Comparison of ENCODE assay signal across 23 cellular contexts in genomic region chrY:11668221-11668620, GRCh38.
DNase-seq lines count a peak whose midpoint lies in the region; ATAC-seq, FAIRE-seq and TF ChIP-seq lines count a peak whose summit lies in the region.
"Had no signal": no experiment of that assay in that cellular context is flagged by ENCODE, and none has a peak within 500 bp of the region (broad histone marks: within the 10 kb centered on the region; RNA-seq: fewer than 3 reads in every experiment).

No MANE protein-coding gene starts in this region.

- intact Hi-C loops in endothelial cell of umbilical vein (cut with micrococcal nuclease), result no loop called here
- intact Hi-C loops in Right ventricle myocardium superior (cut with DNase I), result no loop called here
- intact Hi-C loops in mucosa of descending colon (cut with DNase I, micrococcal nuclease), result no loop called here

- no peak overlapping the region for H3K9ac ChIP-seq in NT2/D1 (ENCODE audit: insufficient read length, low read depth)
- no peak overlapping the region for H3K9ac ChIP-seq in endothelial cell of umbilical vein (replicated peaks; ENCODE audit: extremely low read depth, insufficient read depth, low read length)

- H3K27me3 ChIP-seq in NT2/D1 (ENCODE audit: insufficient read depth, insufficient read length), result no peaks in the 10 kb centered on the region
- H3K27me3 ChIP-seq in endothelial cell of umbilical vein (ENCODE audit: control insufficient read depth in 2 of 2, insufficient read depth in 2 of 2, low read length in 2 of 2), result no peaks in the 10 kb centered on the region
- H3K27me3 ChIP-seq: BE2C, SJSA1 had no signal

- H3K79me2 ChIP-seq in endothelial cell of umbilical vein (ENCODE audit: control insufficient read depth, insufficient read depth, low read length), result no peaks in the 10 kb centered on the region

- no TSS peak for BruUV-seq in endothelial cell of umbilical vein (replicated peaks; lab: Mats Ljungman, UMichigan)

- TF ChIP-seq CTCF in endothelial cell of umbilical vein (IDR thresholded peaks at IDR 0.05; ENCODE audit: extremely low read depth in 1 of 2, insufficient read depth in 1 of 2, low read depth in 1 of 2, low read length in 2 of 2) (no peak), mucosa of descending colon (IDR thresholded peaks at IDR 0.05) (no peak)

- dilution Hi-C loops in endothelial cell of umbilical vein (cut with MboI; ENCODE audit: extremely low pct_ligation_motif_present, low sequenced_read_pairs), result no loop called here

- no peak overlapping the region for H3K4me2 ChIP-seq in endothelial cell of umbilical vein (ENCODE audit: insufficient read depth, low read length)
- H3K4me2 ChIP-seq: PC-9 had no signal

- no peak overlapping the region for H3K4me3 ChIP-seq in NT2/D1 (ENCODE audit: insufficient read length, low read depth)
- H3K4me3 ChIP-seq in endothelial cell of umbilical vein (replicated peaks in 1 of 3; ENCODE audit: insufficient read depth in 1 of 3, low read depth in 1 of 3, low read length in 3 of 3), result no peak overlapping the region
- no peak overlapping the region for H3K4me3 ChIP-seq in mucosa of descending colon
- H3K4me3 ChIP-seq: PC-9, SJSA1 had no signal

- H3K9me3 ChIP-seq in NT2/D1 (ENCODE audit: insufficient read depth, low read length) (peaks cover 14% of the 10 kb centered on the region; the same call in 1 of the 2 replicates), endothelial cell of umbilical vein (replicated peaks; ENCODE audit: control insufficient read depth, insufficient read depth, low read length) (peaks cover 3% of the 10 kb centered on the region), mucosa of descending colon (peaks cover 50% of the 10 kb centered on the region)
- H3K9me3 ChIP-seq: BE2C, Caco-2, SJSA1 had no signal

- no peak overlapping the region for H3K27ac ChIP-seq in endothelial cell of umbilical vein (ENCODE audit: insufficient read depth, low read depth, low read length)
- H3K27ac ChIP-seq: PC-9, SJSA1 had no signal

- ATAC-seq in Right ventricle myocardium superior (ENCODE audit: poor library complexity) (no peak), mucosa of descending colon (no peak)
- ATAC-seq: HCT116 had no signal

- H3K4me1 ChIP-seq in NT2/D1 (ENCODE audit: insufficient read depth, insufficient read length) (no peaks in the 10 kb centered on the region), endothelial cell of umbilical vein (ENCODE audit: control insufficient read depth, extremely low read depth, insufficient read depth, low read length) (no peaks in the 10 kb centered on the region), mucosa of descending colon (ENCODE audit: low read depth) (no peaks in the 10 kb centered on the region)
- H3K4me1 ChIP-seq: BE2C, Caco-2, SJSA1 had no signal

- H3K9me1 ChIP-seq in endothelial cell of umbilical vein (replicated peaks; ENCODE audit: control insufficient read depth, extremely low read depth, insufficient read depth, low read length), result no peaks in the 10 kb centered on the region

- DNase-seq in Daoy (ENCODE audit: low read depth) (peak; percentile 0), NT2/D1 (ENCODE audit: low read depth, low spot score) (peak; percentile 1), endothelial cell of umbilical vein (ENCODE audit: low read depth, low spot score) (peak; percentile 61), foreskin melanocyte (peak; percentile 25), NCI-H774 (lab: John Stamatoyannopoulos, UW) (no peak), Right ventricle myocardium superior (no peak), RKO (ENCODE audit: low spot score) (no peak), mucosa of descending colon (no peak)
- DNase-seq: BE2C; Caco-2; CD4-positive, alpha-beta T cell; GDM1; GOT3; KG1; NCI-H1417 treated with DMSO at 0.1 percent for 48 hours; NCI-H187 treated with DMSO at 0.1 percent for 48 hours; NCI-H226; NCI-H524; PC-9 had no signal

- no peak overlapping the region for H2AFZ ChIP-seq in endothelial cell of umbilical vein (ENCODE audit: low read depth, low read length)
- H2AFZ ChIP-seq: PC-9 had no signal

- no peak for FAIRE-seq in endothelial cell of umbilical vein (lab: Jason Lieb, UNC)
- FAIRE-seq: A204.1, GM12891 had no signal

- CTCF ChIA-PET in endothelial cell of umbilical vein (lab: Charles Lee), result no interaction called here

- no peaks in the 10 kb centered on the region for H3K36me3 ChIP-seq in NT2/D1 (ENCODE audit: insufficient read depth, insufficient read length, low read length)
- H3K36me3 ChIP-seq in endothelial cell of umbilical vein (ENCODE audit: control insufficient read depth in 2 of 2, extremely low read depth in 1 of 2, insufficient read depth in 2 of 2, low read length in 2 of 2), result no peaks in the 10 kb centered on the region
- H3K36me3 ChIP-seq in mucosa of descending colon (ENCODE audit: low read depth), result no peaks in the 10 kb centered on the region
- H3K36me3 ChIP-seq: BE2C, SJSA1 had no signal

- no peaks in the 10 kb centered on the region for H4K20me1 ChIP-seq in endothelial cell of umbilical vein (replicated peaks; ENCODE audit: control insufficient read depth, extremely low read depth, insufficient read depth, low read length)

- no peak for TF ChIP-seq POLR2A in endothelial cell of umbilical vein (IDR thresholded peaks at IDR 0.05; ENCODE audit: low read depth, low read length)

- POLR2A ChIA-PET in endothelial cell of umbilical vein (lab: Charles Lee), result no interaction called here

TF ChIP-seq in endothelial cell of umbilical vein, 7 proteins besides CTCF, POLR2A, EP300 and RAD21:
- TF ChIP-seq MYC (IDR thresholded peaks at IDR 0.05; ENCODE audit: low read depth, low read length) (no peak), MAX (IDR thresholded peaks at IDR 0.05; ENCODE audit: insufficient read depth, insufficient read length) (no peak), JUN (IDR thresholded peaks at IDR 0.05; ENCODE audit: borderline replicate concordance, insufficient read depth, insufficient read length, low read depth) (no peak)

Comparison
In these comparisons a context has a peak if more than half of its experiments do, and no peak if none do; other contexts are left out.
1. DNase-seq: peak in Daoy (single experiment), NT2/D1 (single experiment), endothelial cell of umbilical vein (single experiment) and foreskin melanocyte (single experiment); none in NCI-H774 (single experiment), Right ventricle myocardium superior (single experiment), RKO (single experiment) and mucosa of descending colon (0 of 3).